In genomic region chr2:180647206-180647605, GRCh38 we compare ENCODE assay signal across 16 cellular contexts.
"Had no signal": no experiment of that assay in that cellular context is flagged by ENCODE, and none has a peak within 500 bp of the region (broad histone marks: within the 10 kb centered on the region; RNA-seq: fewer than 3 reads in every experiment).

No MANE protein-coding gene starts in this region.

- H3K4me1 ChIP-seq: colonic mucosa, thyroid gland had no signal

- ATAC-seq: activated CD4-positive, alpha-beta T cell treated with anti-CD3 and anti-CD28 coated beads for 36 hours; naive thymus-derived CD4-positive, alpha-beta T cell had no signal

- H3K27ac Mint-ChIP-seq: activated CD4-positive, alpha-beta T cell treated with anti-CD3 and anti-CD28 coated beads for 36 hours; activated naive CD8-positive, alpha-beta T cell; immature natural killer cell; naive thymus-derived CD4-positive, alpha-beta T cell had no signal

- H3K36me3 ChIP-seq: colonic mucosa, thyroid gland had no signal

- H3K27ac ChIP-seq: colonic mucosa, thyroid gland had no signal

- DNase-seq: activated CD4-positive, alpha-beta T cell treated with anti-CD3 and anti-CD28 coated beads for 36 hours; activated CD4-positive, alpha-beta T cell treated with anti-CD3 and anti-CD28 coated beads, Interleukin-2, amount 50 U/mL, for 48 hours; amygdala; central memory CD4-positive, alpha-beta T cell; colonic mucosa; erythroblast; immature natural killer cell; mesendoderm; naive thymus-derived CD4-positive, alpha-beta T cell; retina; stimulated activated CD4-positive, alpha-beta T cell treated with anti-CD3 and anti-CD28 coated beads, Interleukin-12 subunit alpha, Interleukin-12 subunit beta, amount 100 ng/mL, for 4 hours; stimulated activated CD4-positive, alpha-beta T cell treated with anti-CD3 and anti-CD28 coated beads, Interleukin-2, amount 100 ng/mL, for 24 hours; stimulated activated naive CD4-positive, alpha-beta T cell treated with Interleukin-2 at 50 U/mL for 16 hours; thyroid gland had no signal

- H3K4me3 ChIP-seq: colonic mucosa, thyroid gland had no signal

- H3K4me1 Mint-ChIP-seq: activated CD4-positive, alpha-beta T cell treated with anti-CD3 and anti-CD28 coated beads for 36 hours; immature natural killer cell; naive thymus-derived CD4-positive, alpha-beta T cell had no signal

- H3K27me3 Mint-ChIP-seq: activated naive CD8-positive, alpha-beta T cell had no signal

- H3K9me3 Mint-ChIP-seq: immature natural killer cell had no signal

- H3K9me3 ChIP-seq: colonic mucosa, thyroid gland had no signal

- H3K4me3 Mint-ChIP-seq: activated CD4-positive, alpha-beta T cell treated with anti-CD3 and anti-CD28 coated beads for 36 hours; activated naive CD8-positive, alpha-beta T cell; immature natural killer cell; naive thymus-derived CD4-positive, alpha-beta T cell had no signal

- H3K36me3 Mint-ChIP-seq: activated naive CD8-positive, alpha-beta T cell; brain; immature natural killer cell; naive thymus-derived CD4-positive, alpha-beta T cell had no signal

- H3K27me3 ChIP-seq: colonic mucosa, thyroid gland had no signal
